Comparison of ENCODE assay signal across 8 cellular contexts in genomic region chr9:131738838-131739191, GRCh38. TPM values are rescaled to one million over a fixed set of nuclear protein-coding genes. Genes with fewer than 3 reads are reported as not detected.
DNase-seq lines count a peak whose midpoint lies in the region; ATAC-seq and TF ChIP-seq lines count a peak whose summit lies in the region.

No MANE protein-coding gene starts in this region.

- TF ChIP-seq CTCF in right atrium auricular region (IDR thresholded peaks at IDR 0.05): no peak

- DNase-seq in right atrium auricular region (ENCODE audit: low spot score) (no peak), Right ventricle myocardium superior (no peak)
- DNase-seq in activated CD8-positive, alpha-beta T cell treated with anti-CD3 and anti-CD28 coated beads, Interleukin-2, amount 10 ng/mL, durations not matched to agents 7 days and 5 days: peak; percentile 50

- H3K4me1 Mint-ChIP-seq in activated CD8-positive, alpha-beta T cell treated with anti-CD3 and anti-CD28 coated beads, Interleukin-2, amount 10 ng/mL, durations not matched to agents 7 days and 5 days (ENCODE audit: low read depth): peaks cover 64% of the 10 kb centered on the region

- ATAC-seq in Right ventricle myocardium superior (ENCODE audit: poor library complexity) (no peak), HG03095 (IDR thresholded peaks at IDR 0.05; ENCODE audit: unreplicated experiment) (no peak), GM21619 (IDR thresholded peaks at IDR 0.05; ENCODE audit: unreplicated experiment) (no peak), HG02759 (IDR thresholded peaks at IDR 0.05; ENCODE audit: unreplicated experiment) (no peak)
- peak; percentile 11 for ATAC-seq in activated CD8-positive, alpha-beta T cell treated with anti-CD3 and anti-CD28 coated beads, Interleukin-2, amount 10 ng/mL, durations not matched to agents 7 days and 5 days

- POLR2A ChIA-PET in activated CD8-positive, alpha-beta T cell treated with anti-CD3 and anti-CD28 coated beads, Interleukin-2, amount 10 ng/mL, durations not matched to agents 7 days and 5 days (lab: Charles Lee): interaction anchor here (1.1 to 2.0 kb wide), 4 partner anchors 10 to 148 kb away, joined by 3 to 14 read pairs (median 4); no protein-coding TSS in a partner anchor

- no peaks in the 10 kb centered on the region for H3K27me3 Mint-ChIP-seq in activated CD8-positive, alpha-beta T cell treated with anti-CD3 and anti-CD28 coated beads, Interleukin-2, amount 10 ng/mL, durations not matched to agents 7 days and 5 days (ENCODE audit: low read depth)

- peak overlapping the region; percentile 91 for H3K4me3 Mint-ChIP-seq in activated CD8-positive, alpha-beta T cell treated with anti-CD3 and anti-CD28 coated beads, Interleukin-2, amount 10 ng/mL, durations not matched to agents 7 days and 5 days

- peak overlapping the region; percentile 78 for H3K27ac Mint-ChIP-seq in activated CD8-positive, alpha-beta T cell treated with anti-CD3 and anti-CD28 coated beads, Interleukin-2, amount 10 ng/mL, durations not matched to agents 7 days and 5 days

- H3K4me1 ChIP-seq in right atrium auricular region: peaks cover 0 to 53% of the 10 kb centered on the region in 2 donors
- H3K4me1 ChIP-seq in iPS-20b (ENCODE audit: insufficient read depth, low read length): peaks cover 29% of the 10 kb centered on the region
- H3K4me1 ChIP-seq in stomach smooth muscle (ENCODE audit: control insufficient read depth, insufficient read depth, low read length): peaks cover 31% of the 10 kb centered on the region

- H3K36me3 Mint-ChIP-seq in activated CD8-positive, alpha-beta T cell treated with anti-CD3 and anti-CD28 coated beads, Interleukin-2, amount 10 ng/mL, durations not matched to agents 7 days and 5 days (ENCODE audit: low read depth): peaks cover 36% of the 10 kb centered on the region

- CTCF ChIA-PET in activated CD8-positive, alpha-beta T cell treated with anti-CD3 and anti-CD28 coated beads, Interleukin-2, amount 10 ng/mL, durations not matched to agents 7 days and 5 days (lab: Charles Lee): interaction anchor here (0.9 to 7.5 kb wide), 20 partner anchors 8 to 235 kb away, joined by 3 to 100 read pairs (median 8); no protein-coding TSS in a partner anchor

- peak overlapping the region; percentile 77 for H3K9ac ChIP-seq in iPS-20b (ENCODE audit: low read depth, low read length)
- H3K9ac ChIP-seq in stomach smooth muscle (ENCODE audit: low read length in 2 of 2): peak overlapping the region; percentile 59 to 78

- no peaks in the 10 kb centered on the region for H3K9me3 ChIP-seq in right atrium auricular region
- H3K9me3 ChIP-seq in iPS-20b (ENCODE audit: insufficient read depth, low read depth, low read length): no peaks in the 10 kb centered on the region
- H3K9me3 ChIP-seq in stomach smooth muscle (ENCODE audit: control insufficient read depth in 2 of 2, low read length in 2 of 2): no peaks in the 10 kb centered on the region

- no peaks in the 10 kb centered on the region for H3K9me3 Mint-ChIP-seq in activated CD8-positive, alpha-beta T cell treated with anti-CD3 and anti-CD28 coated beads, Interleukin-2, amount 10 ng/mL, durations not matched to agents 7 days and 5 days (ENCODE audit: insufficient read depth)

- H3K36me3 ChIP-seq in right atrium auricular region (no peaks in the 10 kb centered on the region), iPS-20b (ENCODE audit: insufficient read depth, low read depth, low read length) (no peaks in the 10 kb centered on the region), stomach smooth muscle (ENCODE audit: control insufficient read depth in 2 of 2, insufficient read depth in 2 of 2, low read length in 2 of 2) (peaks cover 0 to 2% of the 10 kb centered on the region in 2 donors)

- no peaks in the 10 kb centered on the region for H3K27me3 ChIP-seq in right atrium auricular region
- H3K27me3 ChIP-seq in iPS-20b (ENCODE audit: insufficient read depth, low read length): no peaks in the 10 kb centered on the region
- no peaks in the 10 kb centered on the region for H3K27me3 ChIP-seq in stomach smooth muscle (ENCODE audit: control insufficient read depth in 1 of 2, insufficient read depth in 2 of 2, low read length in 2 of 2)

- H3K27ac ChIP-seq in right atrium auricular region: peak overlapping the region; percentile 60 to 73
- H3K27ac ChIP-seq in iPS-20b (ENCODE audit: low read length): no peak overlapping the region
- H3K27ac ChIP-seq in stomach smooth muscle (ENCODE audit: low read length): no peak overlapping the region

- H3K4me3 ChIP-seq in right atrium auricular region (peak overlapping the region; percentile 55 to 58), iPS-20b (ENCODE audit: low read length) (peak overlapping the region; percentile 96), stomach smooth muscle (ENCODE audit: low read length in 2 of 2) (peak overlapping the region; percentile 73 to 82)

- intact Hi-C loops in Right ventricle myocardium superior (cut with DNase I): loop anchor here (5.0 kb wide), 1 partner anchor 132 kb away; no protein-coding TSS in a partner anchor

RNA-seq across cellular contexts. Expression of gene RAPGEF1, which starts 1.1 kb away (rescaled TPM):
- total RNA-seq in right atrium auricular region: 10 to 100 TPM; 59.5 to 65.1 TPM
- 119 TPM for total RNA-seq in Right ventricle myocardium superior
- total RNA-seq in activated CD8-positive, alpha-beta T cell treated with anti-CD3 and anti-CD28 coated beads, Interleukin-2, amount 10 ng/mL, durations not matched to agents 7 days and 5 days: 100 to 1,000 TPM; 128 TPM

Comparison
In these comparisons a context has a peak if more than half of its experiments do, and no peak if none do; other contexts are left out.
1. H3K27ac ChIP-seq: peak in right atrium auricular region (2 of 2); none in iPS-20b (single experiment) and stomach smooth muscle (single experiment).
2. Peak in every context shown above with its lines, with median percentiles within 50 percentile points of each other: H3K4me3 ChIP-seq.